ENCODE assay signal across 8 cellular contexts in genomic region chr22:50030315-50031188, GRCh38. TPM values are rescaled to one million over a fixed set of nuclear protein-coding genes. Genes with fewer than 3 reads are reported as not detected.
DNase-seq lines count a peak whose midpoint lies in the region; ATAC-seq and TF ChIP-seq lines count a peak whose summit lies in the region.

No MANE protein-coding gene starts in this region.

- DNase-seq in AG04450 (ENCODE audit: low read depth, low spot score) (peak; percentile 11), NCI-H1436 treated with DMSO at 0.1 percent for 48 hours (lab: John Stamatoyannopoulos, UW) (peak; percentile 2)
- peak; percentile 70 to 83 for DNase-seq in stimulated activated CD4-positive, alpha-beta T cell treated with anti-CD3 and anti-CD28 coated beads, Interleukin-12 subunit alpha, Interleukin-12 subunit beta, amount 100 ng/mL, for 24 hours (ENCODE audit: low read depth in 2 of 2)

- TF ChIP-seq CTCF in AG04450 (IDR thresholded peaks at IDR 0.05; ENCODE audit: low read depth, low read length) (peak; percentile 83), VCaP (conservative IDR thresholded peaks at IDR 0.05) (peak; percentile 87), brain (conservative IDR thresholded peaks at IDR 0.05) (peak; percentile 97 to 98)

- H3K27ac ChIP-seq in AG04450 (ENCODE audit: low read depth, low read length) (no peak overlapping the region), VCaP (no peak overlapping the region), iPS-18a (ENCODE audit: low read length) (no peak overlapping the region)

- H3K36me3 Mint-ChIP-seq in brain = no peaks in the 10 kb centered on the region

- H3K27me3 Mint-ChIP-seq in brain = no peaks in the 10 kb centered on the region

- H3K4me3 ChIP-seq in AG04450 (ENCODE audit: low read depth, low read length) (no peak overlapping the region), iPS-18a (ENCODE audit: low read length) (peak overlapping the region; percentile 40)

- no peak overlapping the region for H3K27ac Mint-ChIP-seq in brain

- peaks cover 10% of the 10 kb centered on the region; the same call in 1 of the 2 replicates for H3K9me3 ChIP-seq in AG04450 (ENCODE audit: control insufficient read depth, insufficient read depth, low read length)
- H3K9me3 ChIP-seq in iPS-18a (ENCODE audit: control insufficient read depth, low read depth, low read length) = no peaks in the 10 kb centered on the region

- ATAC-seq in GM18868 (IDR thresholded peaks at IDR 0.05; ENCODE audit: unreplicated experiment) (peak; percentile 60), GM21825 (IDR thresholded peaks at IDR 0.05; ENCODE audit: unreplicated experiment) (no peak)

- no peak overlapping the region for H3K9ac ChIP-seq in iPS-18a (ENCODE audit: low read length)

- H3K27me3 ChIP-seq in AG04450 (ENCODE audit: control insufficient read depth, insufficient read depth, low read length) = peaks cover 9% of the 10 kb centered on the region
- peaks cover 26% of the 10 kb centered on the region for H3K27me3 ChIP-seq in iPS-18a (ENCODE audit: control insufficient read depth, insufficient read depth, low read length)

- peaks cover 0 to 5% (median 0%) of the 10 kb centered on the region in 5 experiments for H3K9me3 Mint-ChIP-seq in brain

- H3K4me3 Mint-ChIP-seq in brain = no peak overlapping the region

- H3K4me1 ChIP-seq in iPS-18a (ENCODE audit: control insufficient read depth, low read depth, low read length) = no peaks in the 10 kb centered on the region

- no peaks in the 10 kb centered on the region for H3K4me1 Mint-ChIP-seq in brain

- CTCF ChIA-PET in AG04450 (lab: Charles Lee) = interaction anchor here (0.6 to 3.6 kb wide), 18 partner anchors 8 to 133 kb away, joined by 3 to 28 read pairs (median 4); partner anchors contain the start of gene IL17REL

- POLR2A ChIA-PET in AG04450 (lab: Yijun Ruan, JAX) = no interaction called here

- H3K36me3 ChIP-seq in iPS-18a (ENCODE audit: control insufficient read depth, low read depth, low read length) = no peaks in the 10 kb centered on the region

RNA-seq across cellular contexts. Expression of gene IL17REL, which starts 18.0 kb away (rescaled TPM):
- polyA plus RNA-seq in AG04450 (2011; rRNA removed) (not detected in 2 replicates), brain (ENCODE audit: insufficient read depth, low read depth, low replicate concordance) (not detected)
- polyA minus RNA-seq in AG04450 (2011; rRNA and poly(A)+ RNA removed) = not detected in 2 replicates

RNA-seq across cellular contexts. Expression of gene TTLL8, which starts 27.5 kb away (rescaled TPM):
- polyA plus RNA-seq in AG04450 (2011; rRNA removed) = not detected in 2 replicates
- not detected in 2 replicates for polyA minus RNA-seq in AG04450 (2011; rRNA and poly(A)+ RNA removed)
- polyA plus RNA-seq in brain (ENCODE audit: insufficient read depth, low read depth, low replicate concordance) = not detected

RNA-seq across cellular contexts. Expression of gene MLC1, which starts 54.7 kb away (rescaled TPM):
- polyA plus RNA-seq in AG04450 (2011; rRNA removed) = 0.15 and 0.27 TPM in 2 replicates
- 0.56 TPM in 1 of 2 replicates, not detected in the other for polyA minus RNA-seq in AG04450 (2011; rRNA and poly(A)+ RNA removed)
- 83.5 TPM for polyA plus RNA-seq in brain (ENCODE audit: insufficient read depth, low read depth, low replicate concordance)

RNA-seq across cellular contexts. Expression of gene MOV10L1, which starts 59.3 kb away (rescaled TPM):
- polyA plus RNA-seq in AG04450 (2011; rRNA removed) (4.2 and 4.6 TPM in 2 replicates), brain (ENCODE audit: insufficient read depth, low read depth, low replicate concordance) (0.58 TPM)
- polyA minus RNA-seq in AG04450 (2011; rRNA and poly(A)+ RNA removed) = 4.3 and 5.5 TPM in 2 replicates

Comparison
In these comparisons a context has a peak if more than half of its experiments do, and no peak if none do; other contexts are left out.
1. DNase-seq: peak in every context shown above with its lines; median percentile 76 in stimulated activated CD4-positive, alpha-beta T cell treated with anti-CD3 and anti-CD28 coated beads, Interleukin-12 subunit alpha, Interleukin-12 subunit beta, amount 100 ng/mL, for 24 hours; 11 in AG04450; 2 in NCI-H1436 treated with DMSO at 0.1 percent for 48 hours.
2. RNA of gene MLC1, which starts 54.7 kb away (polyA plus RNA-seq): 83.5 TPM in brain (single experiment); 0.15 to 0.27 TPM in AG04450; every median in the first group is over 10 times any median in the second.
3. Peak in every context shown above with its lines, with median percentiles within 50 percentile points of each other: CTCF ChIP-seq.